ENCODE assay signal across 24 cellular contexts in the genomic region with DNA sequence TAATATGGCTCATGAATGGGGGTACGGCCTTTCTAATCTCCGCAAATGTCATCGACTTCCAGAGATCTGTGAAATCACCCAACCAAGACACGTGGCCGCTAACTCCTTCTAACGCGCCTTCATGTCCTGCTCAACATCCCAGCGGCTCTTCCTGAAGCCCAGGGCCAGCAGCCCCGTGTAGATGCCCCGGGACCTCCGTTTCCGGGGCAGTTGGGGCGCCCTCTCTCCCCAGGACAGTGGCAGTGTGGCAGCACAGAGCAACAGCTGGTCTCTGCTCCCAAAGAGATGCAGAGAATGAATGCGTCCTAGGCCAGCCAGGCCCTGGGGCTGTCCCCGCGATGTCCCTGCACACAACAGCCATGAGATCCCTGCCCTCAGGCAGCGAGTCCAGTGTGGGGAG.
"Had no signal": no experiment of that assay in that cellular context is flagged by ENCODE, and none has a peak within 500 bp of the region (broad histone marks: within the 10 kb centered on the region; RNA-seq: fewer than 3 reads in every experiment).

No MANE protein-coding gene starts in this region.

- H3K9me3 Mint-ChIP-seq: nephron; stimulated activated memory B cell treated with anti-CD40 and anti-IgM and Interleukin-4, amounts not matched to agents 10 μg/mL and 1 μg/mL and 100 μg/mL, for 72 hours; stimulated activated naive CD8-positive, alpha-beta T cell treated with anti-CD3 and anti-CD28 coated beads, Interleukin-15, amount 100 ng/mL, for 72 hours; type B pancreatic cell had no signal

- H3K4me3 Mint-ChIP-seq: naive thymus-derived CD4-positive, alpha-beta T cell; nephron; neural crest cell; stimulated activated memory B cell treated with anti-CD40 and anti-IgM and Interleukin-4, amounts not matched to agents 10 μg/mL and 1 μg/mL and 100 μg/mL, for 72 hours; stimulated activated naive CD8-positive, alpha-beta T cell treated with anti-CD3 and anti-CD28 coated beads, Interleukin-15, amount 100 ng/mL, for 72 hours; type B pancreatic cell had no signal

- ATAC-seq: mucosa of descending colon; naive thymus-derived CD4-positive, alpha-beta T cell; right lobe of liver; stimulated activated memory B cell treated with anti-CD40 and anti-IgM and Interleukin-4, amounts not matched to agents 10 μg/mL and 1 μg/mL and 100 μg/mL, for 72 hours; stimulated activated naive CD8-positive, alpha-beta T cell treated with anti-CD3 and anti-CD28 coated beads, Interleukin-15, amount 100 ng/mL, for 72 hours had no signal

- H3K36me3 Mint-ChIP-seq: naive thymus-derived CD4-positive, alpha-beta T cell; stimulated activated memory B cell treated with anti-CD40 and anti-IgM and Interleukin-4, amounts not matched to agents 10 μg/mL and 1 μg/mL and 100 μg/mL, for 72 hours; type B pancreatic cell had no signal

- H3K4me1 ChIP-seq: left ventricle myocardium inferior, right atrium auricular region, right lobe of liver, tibial nerve, vagina had no signal

- DNase-seq: hippocampal formation; left ventricle myocardium inferior; midbrain; mucosa of descending colon; naive thymus-derived CD4-positive, alpha-beta T cell; ovary; right lobe of liver; stimulated activated CD4-positive, alpha-beta T cell treated with anti-CD3 and anti-CD28 coated beads, Interleukin-1b, Interleukin-23, amount 100 ng/mL, for 48 hours; stimulated activated CD4-positive, alpha-beta T cell treated with anti-CD3 and anti-CD28 coated beads, Interleukin-2, amount 100 ng/mL, for 48 hours; stimulated activated CD4-positive, alpha-beta T cell treated with anti-CD3 and anti-CD28 coated beads, Interleukin-4, amount 100 ng/mL, for 4 hours; stimulated activated CD8-positive, alpha-beta memory T cell treated with anti-CD3 and anti-CD28 coated beads, Interleukin-4, amount 100 ng/mL, for 48 hours; stimulated activated naive CD4-positive, alpha-beta T cell treated with Interleukin-2 at 50 U/mL for 16 hours; stimulated activated naive CD8-positive, alpha-beta T cell treated with anti-CD3 and anti-CD28 coated beads, Interleukin-15, amount 100 ng/mL, for 72 hours; substantia nigra had no signal

- H3K4me2 ChIP-seq: smooth muscle cell had no signal

- H3K36me3 ChIP-seq: left ventricle myocardium inferior, ovary, right atrium auricular region, right lobe of liver, tibial nerve, vagina had no signal

- H3K27ac ChIP-seq: left ventricle myocardium inferior, ovary, right atrium auricular region, right lobe of liver, tibial nerve, vagina had no signal

- H3K27me3 ChIP-seq: ovary, right atrium auricular region, right lobe of liver, tibial nerve, vagina had no signal

- H3K9me3 ChIP-seq: left ventricle myocardium inferior, mucosa of descending colon, ovary, right atrium auricular region, right lobe of liver, tibial nerve, vagina had no signal

- H3K4me1 Mint-ChIP-seq: nephron; stimulated activated memory B cell treated with anti-CD40 and anti-IgM and Interleukin-4, amounts not matched to agents 10 μg/mL and 1 μg/mL and 100 μg/mL, for 72 hours; stimulated activated naive CD8-positive, alpha-beta T cell treated with anti-CD3 and anti-CD28 coated beads, Interleukin-15, amount 100 ng/mL, for 72 hours had no signal

- H3K27ac Mint-ChIP-seq: naive thymus-derived CD4-positive, alpha-beta T cell; nephron; progenitor cell of endocrine pancreas; stimulated activated memory B cell treated with anti-CD40 and anti-IgM and Interleukin-4, amounts not matched to agents 10 μg/mL and 1 μg/mL and 100 μg/mL, for 72 hours had no signal

- H3K4me3 ChIP-seq: left ventricle myocardium inferior, lung, mucosa of descending colon, ovary, right atrium auricular region, right lobe of liver, smooth muscle cell, tibial nerve, vagina had no signal
